ENCODE assay signal across 16 cellular contexts in genomic region chr12:131784909-131785762, GRCh38. TPM values are rescaled to one million over a fixed set of nuclear protein-coding genes. Genes with fewer than 3 reads are reported as not detected.
DNase-seq lines count a peak whose midpoint lies in the region; ATAC-seq and TF ChIP-seq lines count a peak whose summit lies in the region.
"Had no signal": no experiment of that assay in that cellular context is flagged by ENCODE, and none has a peak within 500 bp of the region (broad histone marks: within the 10 kb centered on the region; RNA-seq: fewer than 3 reads in every experiment).

No MANE protein-coding gene starts in this region.

- ATAC-seq in stimulated activated naive B cell treated with anti-CD40 and anti-IgM and Interleukin-4, amounts not matched to agents 10 μg/mL and 1 μg/mL and 100 μg/mL, for 72 hours (replicated peaks): no peak
- ATAC-seq: naive thymus-derived CD4-positive, alpha-beta T cell had no signal

- TF ChIP-seq POLR2A in suprapubic skin (IDR thresholded peaks at IDR 0.05): no peak

- WGBS in suprapubic skin: 88% methylated on average over 30 of the region's 30 CpGs

- H3K4me1 ChIP-seq in iPS-20b (ENCODE audit: insufficient read depth, low read length) (peaks cover 25% of the 10 kb centered on the region; the same call in 1 of the 2 replicates), suprapubic skin (no peaks in the 10 kb centered on the region)

- TF ChIP-seq EP300 in suprapubic skin (IDR thresholded peaks at IDR 0.05): no peak

- peaks cover 34 to 54% of the 10 kb centered on the region in 2 donors for H3K36me3 Mint-ChIP-seq in stimulated activated naive B cell treated with anti-CD40 and anti-IgM and Interleukin-4, amounts not matched to agents 10 μg/mL and 1 μg/mL and 100 μg/mL, for 72 hours
- peaks cover 20% of the 10 kb centered on the region for H3K36me3 Mint-ChIP-seq in type B pancreatic cell
- peaks cover 14% of the 10 kb centered on the region for H3K36me3 Mint-ChIP-seq in activated naive CD8-positive, alpha-beta T cell treated with anti-CD3 and anti-CD28 coated beads for 36 hours

- TF ChIP-seq CTCF in type B pancreatic cell (conservative IDR thresholded peaks at IDR 0.05): no peak
- no peak for TF ChIP-seq CTCF in suprapubic skin (IDR thresholded peaks at IDR 0.05)

- H3K4me1 Mint-ChIP-seq in stimulated activated naive B cell treated with anti-CD40 and anti-IgM and Interleukin-4, amounts not matched to agents 10 μg/mL and 1 μg/mL and 100 μg/mL, for 72 hours: peaks cover 8 to 12% of the 10 kb centered on the region in 2 donors
- peaks cover 10% of the 10 kb centered on the region for H3K4me1 Mint-ChIP-seq in type B pancreatic cell (ENCODE audit: unreplicated experiment)
- H3K4me1 Mint-ChIP-seq in activated naive CD8-positive, alpha-beta T cell treated with anti-CD3 and anti-CD28 coated beads for 36 hours: peaks cover 2% of the 10 kb centered on the region

- H3K9me3 ChIP-seq in iPS-20b (ENCODE audit: insufficient read depth, low read depth, low read length): no peaks in the 10 kb centered on the region
- no peaks in the 10 kb centered on the region for H3K9me3 ChIP-seq in suprapubic skin
- H3K9me3 ChIP-seq: esophagus squamous epithelium had no signal

- peak overlapping the region; percentile 66 for H3K27ac Mint-ChIP-seq in stimulated activated naive B cell treated with anti-CD40 and anti-IgM and Interleukin-4, amounts not matched to agents 10 μg/mL and 1 μg/mL and 100 μg/mL, for 72 hours
- H3K27ac Mint-ChIP-seq in type B pancreatic cell: no peak overlapping the region
- no peak overlapping the region for H3K27ac Mint-ChIP-seq in activated naive CD8-positive, alpha-beta T cell treated with anti-CD3 and anti-CD28 coated beads for 36 hours
- H3K27ac Mint-ChIP-seq: activated B cell treated with CpG ODN at 0.5 μM for 24 hours had no signal

- H3K9ac ChIP-seq in iPS-20b (ENCODE audit: low read depth, low read length): peak overlapping the region; percentile 20; the same call in 1 of the 2 replicates

- H3K4me3 ChIP-seq in iPS-20b (ENCODE audit: low read length) (peak overlapping the region; percentile 37; the same call in 1 of the 2 replicates), suprapubic skin (no peak overlapping the region)
- H3K4me3 ChIP-seq: esophagus squamous epithelium, GM12878 had no signal

- peaks cover 57% of the 10 kb centered on the region for H3K36me3 ChIP-seq in iPS-20b (ENCODE audit: insufficient read depth, low read depth, low read length)
- peaks cover 70% of the 10 kb centered on the region for H3K36me3 ChIP-seq in suprapubic skin

- H3K9me3 Mint-ChIP-seq in stimulated activated naive B cell treated with anti-CD40 and anti-IgM and Interleukin-4, amounts not matched to agents 10 μg/mL and 1 μg/mL and 100 μg/mL, for 72 hours: no peaks in the 10 kb centered on the region
- H3K9me3 Mint-ChIP-seq in type B pancreatic cell: no peaks in the 10 kb centered on the region
- H3K9me3 Mint-ChIP-seq in activated naive CD8-positive, alpha-beta T cell treated with anti-CD3 and anti-CD28 coated beads for 36 hours: no peaks in the 10 kb centered on the region
- H3K9me3 Mint-ChIP-seq: activated B cell treated with CpG ODN at 0.5 μM for 24 hours; naive thymus-derived CD4-positive, alpha-beta T cell had no signal

- no peaks in the 10 kb centered on the region for H3K27me3 Mint-ChIP-seq in stimulated activated naive B cell treated with anti-CD40 and anti-IgM and Interleukin-4, amounts not matched to agents 10 μg/mL and 1 μg/mL and 100 μg/mL, for 72 hours
- H3K27me3 Mint-ChIP-seq in type B pancreatic cell: no peaks in the 10 kb centered on the region
- H3K27me3 Mint-ChIP-seq in activated naive CD8-positive, alpha-beta T cell treated with anti-CD3 and anti-CD28 coated beads for 36 hours: no peaks in the 10 kb centered on the region
- H3K27me3 Mint-ChIP-seq: activated B cell treated with CpG ODN at 0.5 μM for 24 hours; naive thymus-derived CD4-positive, alpha-beta T cell had no signal

- H3K27me3 ChIP-seq in iPS-20b (ENCODE audit: insufficient read depth, low read length): no peaks in the 10 kb centered on the region
- H3K27me3 ChIP-seq in suprapubic skin: no peaks in the 10 kb centered on the region
- H3K27me3 ChIP-seq: esophagus squamous epithelium had no signal

- H3K4me3 Mint-ChIP-seq in stimulated activated naive B cell treated with anti-CD40 and anti-IgM and Interleukin-4, amounts not matched to agents 10 μg/mL and 1 μg/mL and 100 μg/mL, for 72 hours: no peak overlapping the region
- no peak overlapping the region for H3K4me3 Mint-ChIP-seq in type B pancreatic cell
- no peak overlapping the region for H3K4me3 Mint-ChIP-seq in activated naive CD8-positive, alpha-beta T cell treated with anti-CD3 and anti-CD28 coated beads for 36 hours
- H3K4me3 Mint-ChIP-seq: activated B cell treated with CpG ODN at 0.5 μM for 24 hours; naive thymus-derived CD4-positive, alpha-beta T cell had no signal

- DNase-seq in activated effector memory CD4-positive, alpha-beta T cell treated with anti-CD3 and anti-CD28 coated beads, Interleukin-2, amount 50 U/mL, for 16 hours: peak; percentile 28
- no peak for DNase-seq in activated effector memory CD4-positive, alpha-beta T cell treated with Interleukin-2 at 50 U/mL for 16 hours
- peak; percentile 74 for DNase-seq in astrocyte of the hippocampus (ENCODE audit: low read depth, low spot score)
- DNase-seq in stimulated activated naive B cell treated with anti-CD40 and anti-IgM and Interleukin-4, amounts not matched to agents 10 μg/mL and 1 μg/mL and 100 μg/mL, for 72 hours: no peak
- DNase-seq in type B pancreatic cell (ENCODE audit: extremely low spot score, unreplicated experiment): no peak
- DNase-seq in suprapubic skin (ENCODE audit: low spot score in 2 of 2): no peak
- DNase-seq in activated naive CD8-positive, alpha-beta T cell treated with anti-CD3 and anti-CD28 coated beads for 36 hours: no peak
- DNase-seq: activated B cell treated with CpG ODN at 0.5 μM for 24 hours; central memory CD4-positive, alpha-beta T cell; esophagus squamous epithelium; islet precursor cell; naive thymus-derived CD4-positive, alpha-beta T cell; NCI-H187; NCI-H526 had no signal

- H3K27ac ChIP-seq in iPS-20b (ENCODE audit: low read length) (no peak overlapping the region), suprapubic skin (no peak overlapping the region)
- H3K27ac ChIP-seq: esophagus squamous epithelium had no signal

RNA-seq across cellular contexts. Expression of gene MMP17, which starts 43.1 kb away (rescaled TPM):
- total RNA-seq in type B pancreatic cell (ENCODE audit: low replicate concordance): 14.1 and 26.8 TPM in 2 replicates
- 10 to 100 TPM in 1 of 4 donors, 1 to 10 TPM in 3; 3.0 to 10.1 (median 5.6) TPM for total RNA-seq in suprapubic skin
- total RNA-seq in activated naive CD8-positive, alpha-beta T cell treated with anti-CD3 and anti-CD28 coated beads for 36 hours: under 1 TPM in 1 of 2 experiments, not detected in 1; 0.32 TPM

Comparison
In these comparisons a context has a peak if more than half of its experiments do, and no peak if none do; other contexts are left out.
1. DNase-seq: peak in activated effector memory CD4-positive, alpha-beta T cell treated with anti-CD3 and anti-CD28 coated beads, Interleukin-2, amount 50 U/mL, for 16 hours (single experiment) and astrocyte of the hippocampus (single experiment); none in activated effector memory CD4-positive, alpha-beta T cell treated with Interleukin-2 at 50 U/mL for 16 hours (single experiment), stimulated activated naive B cell treated with anti-CD40 and anti-IgM and Interleukin-4, amounts not matched to agents 10 μg/mL and 1 μg/mL and 100 μg/mL, for 72 hours (single experiment), type B pancreatic cell (single experiment), suprapubic skin (0 of 2) and activated naive CD8-positive, alpha-beta T cell treated with anti-CD3 and anti-CD28 coated beads for 36 hours (single experiment).